ENCODE assay signal across 18 cellular contexts in genomic region chr1:172952541-172952940, GRCh38.
DNase-seq lines count a peak whose midpoint lies in the region; ATAC-seq, FAIRE-seq and TF ChIP-seq lines count a peak whose summit lies in the region.
"Had no signal": no experiment of that assay in that cellular context is flagged by ENCODE, and none has a peak within 500 bp of the region (broad histone marks: within the 10 kb centered on the region; RNA-seq: fewer than 3 reads in every experiment).

No MANE protein-coding gene starts in this region.

- H4K5ac ChIP-seq in IMR-90 (ENCODE audit: low read depth, low read length), result peak overlapping the region; percentile 59; the same call in 1 of the 2 replicates

- FAIRE-seq in TTC549 (lab: Jason Lieb, UNC), result peak; percentile 83
- FAIRE-seq: A549, H54, K562 had no signal

- H3K23ac ChIP-seq in IMR-90 (ENCODE audit: low read depth, low read length), result no peak overlapping the region

- H3K56ac ChIP-seq in IMR-90 (ENCODE audit: extremely low read depth, insufficient read depth, low read length), result peak overlapping the region; percentile 67; the same call in 1 of the 2 replicates

- TF ChIP-seq POLR2A in IMR-90 (IDR thresholded peaks at IDR 0.05; ENCODE audit: low read depth, low read length), result no peak

- peak overlapping the region; percentile 24; the same call in 1 of the 2 replicates for H3K14ac ChIP-seq in IMR-90 (replicated peaks; ENCODE audit: low read depth, low read length)

- no peaks in the 10 kb centered on the region for H4K20me1 ChIP-seq in IMR-90 (ENCODE audit: insufficient read depth, low read length)
- H4K20me1 ChIP-seq: BLaER1 had no signal

- ATAC-seq in stimulated activated naive CD8-positive, alpha-beta T cell treated with anti-CD3 and anti-CD28 coated beads, Interleukin-15, Interleukin-2, amounts not matched to agents 100 U/mL and 50 U/mL, for 24 hours, result no peak
- ATAC-seq in IMR-90 (ENCODE audit: low read depth) (no peak), HG03521 (IDR thresholded peaks at IDR 0.05; ENCODE audit: unreplicated experiment) (no peak), GM21526 (IDR thresholded peaks at IDR 0.05; ENCODE audit: low FRiP score, unreplicated experiment) (no peak)
- ATAC-seq in stimulated activated naive B cell treated with anti-CD40 and anti-IgM and Interleukin-4, amounts not matched to agents 10 μg/mL and 1 μg/mL and 100 μg/mL, for 72 hours (replicated peaks), result no peak
- ATAC-seq: A549, K562 had no signal

- H3K18ac ChIP-seq in IMR-90 (ENCODE audit: low read depth, low read length), result peak overlapping the region; percentile 93; the same call in 1 of the 2 replicates

- H3K27ac ChIP-seq in IMR-90 (ENCODE audit: insufficient read depth, low read length), result no peak overlapping the region; the same call in 1 of the 2 replicates
- H3K27ac ChIP-seq: A549, BLaER1, GM23248, HL-60 had no signal

- peak overlapping the region; percentile 97 for H2BK120ac ChIP-seq in IMR-90 (ENCODE audit: low read depth, low read length)

- H2AK9ac ChIP-seq in IMR-90 (replicated peaks; ENCODE audit: low read depth, low read length, poor library complexity), result no peak overlapping the region

- intact Hi-C loops in IMR-90 (cut with micrococcal nuclease), result loop anchor here (5.0 to 10.0 kb wide), 3 partner anchors 125 to 250 kb away; no protein-coding TSS in a partner anchor

- CTCF ChIA-PET in IMR-90 (lab: Yijun Ruan, JAX), result interaction anchor here (1.0 kb wide), 1 partner anchor 17 kb away, joined by 3 read pairs; no protein-coding TSS in a partner anchor

- peaks cover 10% of the 10 kb centered on the region for H3K27me3 Mint-ChIP-seq in stimulated activated naive CD8-positive, alpha-beta T cell treated with anti-CD3 and anti-CD28 coated beads, Interleukin-15, Interleukin-2, amounts not matched to agents 100 ng/mL and 50 ng/mL, for 24 hours
- peaks cover 0 to 12% of the 10 kb centered on the region in 2 donors for H3K27me3 Mint-ChIP-seq in stimulated activated naive B cell treated with anti-CD40 and anti-IgM and Interleukin-4, amounts not matched to agents 10 μg/mL and 1 μg/mL and 100 μg/mL, for 72 hours

- no peak overlapping the region for H3K4me3 ChIP-seq in IMR-90 (ENCODE audit: insufficient read depth, low read depth, low read length)
- H3K4me3 ChIP-seq: A549, BLaER1, GM23248, K562 had no signal

- no peaks in the 10 kb centered on the region for H3K9me3 ChIP-seq in IMR-90 (ENCODE audit: control insufficient read depth, insufficient read depth, low read length)
- H3K9me3 ChIP-seq: A549, BLaER1, Caco-2 had no signal

- no TSS peak for BruUV-seq in IMR-90 (replicated peaks; lab: Mats Ljungman, UMichigan)

- no peak for TF ChIP-seq CTCF in IMR-90 (conservative IDR thresholded peaks at IDR 0.05; ENCODE audit: low read depth, low read length)

- POLR2A ChIA-PET in IMR-90 (lab: Charles Lee; ENCODE audit: unreplicated experiment), result interaction anchor here (1.0 kb wide), 1 partner anchor 43 kb away, joined by 4 read pairs; no protein-coding TSS in a partner anchor

- H2AFZ ChIP-seq in IMR-90 (replicated peaks; ENCODE audit: low read length, poor library complexity), result no peak overlapping the region
- H2AFZ ChIP-seq: GM23248 had no signal

- H3K4ac ChIP-seq in IMR-90 (ENCODE audit: low read depth, low read length), result peak overlapping the region; percentile 57; the same call in 1 of the 2 replicates

- H3K4me3 Mint-ChIP-seq in stimulated activated naive CD8-positive, alpha-beta T cell treated with anti-CD3 and anti-CD28 coated beads, Interleukin-15, Interleukin-2, amounts not matched to agents 100 ng/mL and 50 ng/mL, for 24 hours, result no peak overlapping the region
- no peak overlapping the region for H3K4me3 Mint-ChIP-seq in stimulated activated naive B cell treated with anti-CD40 and anti-IgM and Interleukin-4, amounts not matched to agents 10 μg/mL and 1 μg/mL and 100 μg/mL, for 72 hours
- H3K4me3 Mint-ChIP-seq: CD8-positive, alpha-beta memory T cell had no signal

- WGBS in IMR-90 (ENCODE audit: extremely low coverage in 2 of 2, insufficient read length in 1 of 2), 2 experiments, result no CpG with 5 or more reads among the region's 1 CpG

- dilution Hi-C loops in IMR-90 (cut with HindIII; ENCODE audit: low sequenced_read_pairs, unreplicated experiment), result no loop called here

- peak overlapping the region; percentile 96; the same call in 1 of the 2 replicates for H4K91ac ChIP-seq in IMR-90 (ENCODE audit: insufficient read depth, low read depth, low read length)

- peaks cover 26% of the 10 kb centered on the region for H3K9me1 ChIP-seq in IMR-90 (ENCODE audit: insufficient read depth, low read length)

- 0 out of 3 replicates have a peak overlapping the region, but pooled peaks have one; percentile 27 for H2BK15ac ChIP-seq in IMR-90 (ENCODE audit: low read depth, low read length)

- no peaks in the 10 kb centered on the region for H3K27me3 ChIP-seq in IMR-90 (ENCODE audit: control insufficient read depth, insufficient read depth, low read length)
- H3K27me3 ChIP-seq: BLaER1 had no signal

- no peaks in the 10 kb centered on the region for H3K36me3 Mint-ChIP-seq in stimulated activated naive CD8-positive, alpha-beta T cell treated with anti-CD3 and anti-CD28 coated beads, Interleukin-15, Interleukin-2, amounts not matched to agents 100 ng/mL and 50 ng/mL, for 24 hours (ENCODE audit: low read depth)
- H3K36me3 Mint-ChIP-seq in stimulated activated naive B cell treated with anti-CD40 and anti-IgM and Interleukin-4, amounts not matched to agents 10 μg/mL and 1 μg/mL and 100 μg/mL, for 72 hours, result no peaks in the 10 kb centered on the region
- H3K36me3 Mint-ChIP-seq: CD8-positive, alpha-beta memory T cell had no signal

- H2AK5ac ChIP-seq in IMR-90 (ENCODE audit: low read depth, low read length), result no peak overlapping the region

- H3K4me2 ChIP-seq in IMR-90 (ENCODE audit: low read depth, low read length), result no peak overlapping the region
- H3K4me2 ChIP-seq: A549, BLaER1 had no signal

- peak overlapping the region; percentile 97 for H2BK5ac ChIP-seq in IMR-90 (ENCODE audit: low read depth, low read length, poor library complexity, severe bottlenecking)

- H3K27ac Mint-ChIP-seq in stimulated activated naive CD8-positive, alpha-beta T cell treated with anti-CD3 and anti-CD28 coated beads, Interleukin-15, Interleukin-2, amounts not matched to agents 100 ng/mL and 50 ng/mL, for 24 hours, result peak overlapping the region; percentile 2
- peak overlapping the region; percentile 10 for H3K27ac Mint-ChIP-seq in stimulated activated naive B cell treated with anti-CD40 and anti-IgM and Interleukin-4, amounts not matched to agents 10 μg/mL and 1 μg/mL and 100 μg/mL, for 72 hours
- H3K27ac Mint-ChIP-seq: CD8-positive, alpha-beta memory T cell had no signal

- peaks cover 0 to 26% of the 10 kb centered on the region in 2 experiments for H3K79me1 ChIP-seq in IMR-90 (ENCODE audit: low read depth in 1 of 2, low read length in 2 of 2)

- no peaks in the 10 kb centered on the region for H3K9me3 Mint-ChIP-seq in stimulated activated naive CD8-positive, alpha-beta T cell treated with anti-CD3 and anti-CD28 coated beads, Interleukin-15, Interleukin-2, amounts not matched to agents 100 ng/mL and 50 ng/mL, for 24 hours
- H3K9me3 Mint-ChIP-seq in stimulated activated naive B cell treated with anti-CD40 and anti-IgM and Interleukin-4, amounts not matched to agents 10 μg/mL and 1 μg/mL and 100 μg/mL, for 72 hours, result no peaks in the 10 kb centered on the region
- H3K9me3 Mint-ChIP-seq: CD8-positive, alpha-beta memory T cell had no signal

- in situ Hi-C loops in IMR-90 (cut with MboI; ENCODE audit: low sequenced_read_pairs), result no loop called here

- DNase-seq in stimulated activated naive CD8-positive, alpha-beta T cell treated with anti-CD3 and anti-CD28 coated beads, Interleukin-15, Interleukin-2, amounts not matched to agents 100 U/mL and 50 U/mL, for 24 hours, result no peak
- DNase-seq in IMR-90, result no peak
- no peak for DNase-seq in stimulated activated naive B cell treated with anti-CD40 and anti-IgM and Interleukin-4, amounts not matched to agents 10 μg/mL and 1 μg/mL and 100 μg/mL, for 72 hours
- no peak for DNase-seq in middle frontal gyrus (ENCODE audit: extremely low spot score, low spot score)
- DNase-seq: AML-193; Caco-2; CD8-positive, alpha-beta memory T cell; DMS53 had no signal

- peaks cover 23% of the 10 kb centered on the region for H3K4me1 Mint-ChIP-seq in stimulated activated naive CD8-positive, alpha-beta T cell treated with anti-CD3 and anti-CD28 coated beads, Interleukin-15, Interleukin-2, amounts not matched to agents 100 ng/mL and 50 ng/mL, for 24 hours (ENCODE audit: low read depth)
- H3K4me1 Mint-ChIP-seq in stimulated activated naive B cell treated with anti-CD40 and anti-IgM and Interleukin-4, amounts not matched to agents 10 μg/mL and 1 μg/mL and 100 μg/mL, for 72 hours, result peaks cover 17 to 24% of the 10 kb centered on the region in 2 donors

- TF ChIP-seq RAD21 in IMR-90 (IDR thresholded peaks at IDR 0.05; ENCODE audit: low read length), result no peak

- H3K36me3 ChIP-seq in IMR-90 (ENCODE audit: control insufficient read depth, insufficient read depth, low read length), result no peaks in the 10 kb centered on the region
- H3K36me3 ChIP-seq: BLaER1 had no signal

- peak overlapping the region; percentile 98 for H2BK20ac ChIP-seq in IMR-90 (ENCODE audit: low read depth, low read length)

- H3K9ac ChIP-seq in IMR-90 (ENCODE audit: low read depth, low read length), result no peak overlapping the region
- H3K9ac ChIP-seq: BLaER1, GM23248 had no signal

- peaks cover 32% of the 10 kb centered on the region for H3K4me1 ChIP-seq in IMR-90 (ENCODE audit: control insufficient read depth, insufficient read depth, low read length)
- H3K4me1 ChIP-seq: BLaER1 had no signal

- H4K8ac ChIP-seq in IMR-90 (ENCODE audit: low read depth in 2 of 2, low read length in 2 of 2), result peak overlapping the region; percentile 71 to 86; a peak in 3 of 4 replicates

TF ChIP-seq in IMR-90, 13 proteins besides CTCF, POLR2A, EP300 and RAD21:
- TF ChIP-seq MXI1 (IDR thresholded peaks at IDR 0.05; ENCODE audit: borderline replicate concordance, low read depth, low read length) (no peak), MAZ (IDR thresholded peaks at IDR 0.05; ENCODE audit: borderline replicate concordance, low read depth, low read length) (no peak), MAFK (IDR thresholded peaks at IDR 0.05; ENCODE audit: low read depth, low read length) (no peak), RCOR1 (IDR thresholded peaks at IDR 0.05; ENCODE audit: insufficient replicate concordance, low read length) (no peak), ELK1 (IDR thresholded peaks at IDR 0.05; ENCODE audit: borderline replicate concordance, low read depth, low read length) (no peak)
